ENCODE assay signal across 10 cellular contexts in genomic region chr1:225879521-225880209, GRCh38. TPM values are rescaled to one million over a fixed set of nuclear protein-coding genes. Genes with fewer than 3 reads are reported as not detected.
DNase-seq lines count a peak whose midpoint lies in the region; ATAC-seq and TF ChIP-seq lines count a peak whose summit lies in the region.
"Had no signal": no experiment of that assay in that cellular context is flagged by ENCODE, and none has a peak within 500 bp of the region (broad histone marks: within the 10 kb centered on the region; RNA-seq: fewer than 3 reads in every experiment).

No MANE protein-coding gene starts in this region.

- H3K27me3 Mint-ChIP-seq in activated CD4-positive, alpha-beta T cell treated with anti-CD3 and anti-CD28 coated beads, Interleukin-2, amount 10 ng/mL, durations not matched to agents 7 days and 5 days: peaks cover 5% of the 10 kb centered on the region
- H3K27me3 Mint-ChIP-seq in activated T-cell treated with anti-CD3 and anti-CD28 coated beads, Interleukin-2, amount 50 U/mL, for 72 hours (ENCODE audit: low read depth): no peaks in the 10 kb centered on the region
- no peaks in the 10 kb centered on the region for H3K27me3 Mint-ChIP-seq in stimulated activated naive B cell treated with anti-CD40 and anti-IgM and Interleukin-4, amounts not matched to agents 10 μg/mL and 1 μg/mL and 100 μg/mL, for 72 hours

- WGBS in trophoblast cell (ENCODE audit: extremely low coverage, insufficient coverage, insufficient read length): no CpG with 5 or more reads among the region's 8 CpGs

- H3K23ac ChIP-seq in trophoblast cell (ENCODE audit: low read length): no peak overlapping the region

- no peak overlapping the region for H2BK120ac ChIP-seq in trophoblast cell (ENCODE audit: insufficient read depth, low read length, poor library complexity)

- peaks cover 57% of the 10 kb centered on the region for H3K36me3 Mint-ChIP-seq in activated CD4-positive, alpha-beta T cell treated with anti-CD3 and anti-CD28 coated beads, Interleukin-2, amount 10 ng/mL, durations not matched to agents 7 days and 5 days (ENCODE audit: low read depth)
- peaks cover 4 to 8% of the 10 kb centered on the region in 2 donors for H3K36me3 Mint-ChIP-seq in activated T-cell treated with anti-CD3 and anti-CD28 coated beads, Interleukin-2, amount 50 U/mL, for 72 hours (ENCODE audit: insufficient read depth in 2 of 2)
- peaks cover 5 to 16% of the 10 kb centered on the region in 2 donors for H3K36me3 Mint-ChIP-seq in stimulated activated naive B cell treated with anti-CD40 and anti-IgM and Interleukin-4, amounts not matched to agents 10 μg/mL and 1 μg/mL and 100 μg/mL, for 72 hours

- H4K12ac ChIP-seq in trophoblast cell (ENCODE audit: low read depth, low read length): no peak overlapping the region

- H3K27ac ChIP-seq in thoracic aorta (peak overlapping the region; percentile 9 to 95), trophoblast cell (ENCODE audit: low read depth, low read length) (no peak overlapping the region)

- H3K36me3 ChIP-seq in thoracic aorta (peaks cover 8% of the 10 kb centered on the region), trophoblast cell (ENCODE audit: control insufficient read depth in 1 of 2, insufficient read depth in 2 of 2, low read length in 2 of 2) (peaks cover 0 to 3% of the 10 kb centered on the region in 2 experiments)

- H3K14ac ChIP-seq in trophoblast cell (ENCODE audit: low read length): no peak overlapping the region

- H3K27ac Mint-ChIP-seq in activated CD4-positive, alpha-beta T cell treated with anti-CD3 and anti-CD28 coated beads, Interleukin-2, amount 10 ng/mL, durations not matched to agents 7 days and 5 days: peak overlapping the region; percentile 91
- H3K27ac Mint-ChIP-seq in activated T-cell treated with anti-CD3 and anti-CD28 coated beads, Interleukin-2, amount 50 U/mL, for 72 hours: no peak overlapping the region
- no peak overlapping the region for H3K27ac Mint-ChIP-seq in stimulated activated naive B cell treated with anti-CD40 and anti-IgM and Interleukin-4, amounts not matched to agents 10 μg/mL and 1 μg/mL and 100 μg/mL, for 72 hours

- H3K18ac ChIP-seq in trophoblast cell (ENCODE audit: low read length): no peak overlapping the region

- H3K4me2 ChIP-seq in trophoblast cell (ENCODE audit: low read length): no peak overlapping the region

- H3K9me3 Mint-ChIP-seq in activated CD4-positive, alpha-beta T cell treated with anti-CD3 and anti-CD28 coated beads, Interleukin-2, amount 10 ng/mL, durations not matched to agents 7 days and 5 days: no peaks in the 10 kb centered on the region
- H3K9me3 Mint-ChIP-seq in activated T-cell treated with anti-CD3 and anti-CD28 coated beads, Interleukin-2, amount 50 U/mL, for 72 hours: no peaks in the 10 kb centered on the region
- H3K9me3 Mint-ChIP-seq in stimulated activated naive B cell treated with anti-CD40 and anti-IgM and Interleukin-4, amounts not matched to agents 10 μg/mL and 1 μg/mL and 100 μg/mL, for 72 hours: no peaks in the 10 kb centered on the region

- DNase-seq in activated CD4-positive, alpha-beta T cell treated with anti-CD3 and anti-CD28 coated beads, Interleukin-2, amount 10 ng/mL, durations not matched to agents 7 days and 5 days: peak; percentile 47
- no peak for DNase-seq in activated CD4-positive, alpha-beta T cell treated with anti-CD3 and anti-CD28 coated beads for 48 hours
- DNase-seq in activated T-cell treated with anti-CD3 and anti-CD28 coated beads, Interleukin-2, amount 50 U/mL, for 72 hours: peak in 1 of 2 donors; percentile 15
- DNase-seq in islet precursor cell (peak; percentile 55), thoracic aorta (ENCODE audit: low spot score) (no peak), kidney tubule cell (ENCODE audit: low spot score) (no peak), trophoblast cell (no peak)
- DNase-seq in stimulated activated naive B cell treated with anti-CD40 and anti-IgM and Interleukin-4, amounts not matched to agents 10 μg/mL and 1 μg/mL and 100 μg/mL, for 72 hours: no peak

- no peak overlapping the region for H2BK5ac ChIP-seq in trophoblast cell (ENCODE audit: low read depth, low read length, poor library complexity)

- H4K8ac ChIP-seq in trophoblast cell (ENCODE audit: low read depth, low read length): no peak overlapping the region

- H3K4me1 Mint-ChIP-seq in activated CD4-positive, alpha-beta T cell treated with anti-CD3 and anti-CD28 coated beads, Interleukin-2, amount 10 ng/mL, durations not matched to agents 7 days and 5 days: peaks cover 72% of the 10 kb centered on the region
- H3K4me1 Mint-ChIP-seq in activated T-cell treated with anti-CD3 and anti-CD28 coated beads, Interleukin-2, amount 50 U/mL, for 72 hours (ENCODE audit: low read depth): peaks cover 71% of the 10 kb centered on the region
- peaks cover 42 to 54% of the 10 kb centered on the region in 2 donors for H3K4me1 Mint-ChIP-seq in stimulated activated naive B cell treated with anti-CD40 and anti-IgM and Interleukin-4, amounts not matched to agents 10 μg/mL and 1 μg/mL and 100 μg/mL, for 72 hours

- H3K79me1 ChIP-seq in trophoblast cell (ENCODE audit: low read length): peaks cover 25% of the 10 kb centered on the region

- H3K4ac ChIP-seq in trophoblast cell (ENCODE audit: low read depth, low read length): no peak overlapping the region

- no peak for ATAC-seq in activated T-cell treated with anti-CD3 and anti-CD28 coated beads, Interleukin-2, amount 50 U/mL, for 72 hours (replicated peaks in 1 of 2)
- no peak for ATAC-seq in thoracic aorta (ENCODE audit: insufficient number of reproducible peaks, low FRiP score, low read depth)
- no peak for ATAC-seq in stimulated activated naive B cell treated with anti-CD40 and anti-IgM and Interleukin-4, amounts not matched to agents 10 μg/mL and 1 μg/mL and 100 μg/mL, for 72 hours (replicated peaks)

- H3K79me2 ChIP-seq in trophoblast cell (ENCODE audit: control insufficient read depth, insufficient read depth, low read length, poor library complexity): peaks cover 9% of the 10 kb centered on the region

- H3K27me3 ChIP-seq in thoracic aorta (replicated peaks; ENCODE audit: insufficient read depth): no peaks in the 10 kb centered on the region
- no peaks in the 10 kb centered on the region for H3K27me3 ChIP-seq in trophoblast cell (ENCODE audit: insufficient read depth, low read length)

- H4K91ac ChIP-seq in trophoblast cell (ENCODE audit: low read depth, low read length): no peak overlapping the region

- no peak for TF ChIP-seq CTCF in thoracic aorta (IDR thresholded peaks at IDR 0.05)

- no peak overlapping the region for H2BK12ac ChIP-seq in trophoblast cell (ENCODE audit: low read length)

- H3K4me3 ChIP-seq in thoracic aorta (no peak overlapping the region), trophoblast cell (ENCODE audit: low read depth, low read length) (no peak overlapping the region)

- no peak overlapping the region for H3K9ac ChIP-seq in trophoblast cell (ENCODE audit: low read length)

- H3K9me3 ChIP-seq in thoracic aorta: no peaks in the 10 kb centered on the region
- H3K9me3 ChIP-seq in trophoblast cell (ENCODE audit: insufficient read depth, low read depth, low read length): no peaks in the 10 kb centered on the region

- peak overlapping the region; percentile 90 for H3K4me3 Mint-ChIP-seq in activated CD4-positive, alpha-beta T cell treated with anti-CD3 and anti-CD28 coated beads, Interleukin-2, amount 10 ng/mL, durations not matched to agents 7 days and 5 days
- peak overlapping the region; percentile 87 to 96 for H3K4me3 Mint-ChIP-seq in activated T-cell treated with anti-CD3 and anti-CD28 coated beads, Interleukin-2, amount 50 U/mL, for 72 hours
- H3K4me3 Mint-ChIP-seq in stimulated activated naive B cell treated with anti-CD40 and anti-IgM and Interleukin-4, amounts not matched to agents 10 μg/mL and 1 μg/mL and 100 μg/mL, for 72 hours: peak overlapping the region in 1 of 2 donors; percentile 14

- H2AK5ac ChIP-seq in trophoblast cell (ENCODE audit: low read length): no peak overlapping the region

- POLR2A ChIA-PET in activated CD4-positive, alpha-beta T cell treated with anti-CD3 and anti-CD28 coated beads, Interleukin-2, amount 10 ng/mL, durations not matched to agents 7 days and 5 days (lab: Charles Lee): no interaction called here

- CTCF ChIA-PET in activated CD4-positive, alpha-beta T cell treated with anti-CD3 and anti-CD28 coated beads, Interleukin-2, amount 10 ng/mL, durations not matched to agents 7 days and 5 days (lab: Charles Lee): interaction anchor here (0.5 to 4.7 kb wide), 4 partner anchors 9 to 203 kb away, joined by 3 to 35 read pairs (median 6); no protein-coding TSS in a partner anchor

- H3K4me1 ChIP-seq in thoracic aorta (ENCODE audit: control insufficient read depth in 1 of 2, low read depth in 2 of 2) (peaks cover 39 to 54% of the 10 kb centered on the region in 2 donors), trophoblast cell (ENCODE audit: control insufficient read depth in 1 of 2, insufficient read depth in 2 of 2, low read length in 2 of 2) (peaks cover 25 to 26% of the 10 kb centered on the region in 2 experiments)

- H2AFZ ChIP-seq in trophoblast cell (ENCODE audit: insufficient read depth, low read length, poor library complexity): no peak overlapping the region

RNA-seq across cellular contexts. Expression of gene TMEM63A, which starts 2.5 kb away (rescaled TPM):
- 100 to 1,000 TPM; 197 to 211 TPM for total RNA-seq in activated CD4-positive, alpha-beta T cell treated with anti-CD3 and anti-CD28 coated beads, Interleukin-2, amount 10 ng/mL, durations not matched to agents 7 days and 5 days
- 10 to 100 TPM; 44.9 to 49.7 TPM for total RNA-seq in activated T-cell treated with anti-CD3 and anti-CD28 coated beads, Interleukin-2, amount 50 U/mL, for 72 hours
- 100 to 1,000 TPM in 1 of 2 donors, 10 to 100 TPM in 1; 75.1 to 105 TPM for total RNA-seq in thoracic aorta
- 25.6 and 26.7 TPM in 2 replicates for polyA plus RNA-seq in trophoblast cell (2013)

RNA-seq across cellular contexts. Expression of gene LEFTY1, which starts 9.3 kb away (rescaled TPM):
- not detected for total RNA-seq in activated CD4-positive, alpha-beta T cell treated with anti-CD3 and anti-CD28 coated beads, Interleukin-2, amount 10 ng/mL, durations not matched to agents 7 days and 5 days
- not detected for total RNA-seq in activated T-cell treated with anti-CD3 and anti-CD28 coated beads, Interleukin-2, amount 50 U/mL, for 72 hours
- total RNA-seq in thoracic aorta: not detected
- 0.18 and 0.22 TPM in 2 replicates for polyA plus RNA-seq in trophoblast cell (2013)
- total RNA-seq: NCI-H460, pulmonary artery endothelial cell had no signal

RNA-seq across cellular contexts. Expression of gene PYCR2, which starts 44.4 kb away (rescaled TPM):
- total RNA-seq in activated CD4-positive, alpha-beta T cell treated with anti-CD3 and anti-CD28 coated beads, Interleukin-2, amount 10 ng/mL, durations not matched to agents 7 days and 5 days: 100 to 1,000 TPM in 1 of 2 experiments, 10 to 100 TPM in 1; 98.1 to 120 TPM
- 100 to 1,000 TPM; 144 to 152 TPM for total RNA-seq in activated T-cell treated with anti-CD3 and anti-CD28 coated beads, Interleukin-2, amount 50 U/mL, for 72 hours
- total RNA-seq in thoracic aorta: 10 to 100 TPM; 46.6 to 50.2 TPM
- 26.5 and 28.3 TPM in 2 replicates for polyA plus RNA-seq in trophoblast cell (2013)

Comparison
In these comparisons a context has a peak if more than half of its experiments do, and no peak if none do; other contexts are left out.
1. DNase-seq: peak in activated CD4-positive, alpha-beta T cell treated with anti-CD3 and anti-CD28 coated beads, Interleukin-2, amount 10 ng/mL, durations not matched to agents 7 days and 5 days (single experiment) and islet precursor cell (single experiment); none in activated CD4-positive, alpha-beta T cell treated with anti-CD3 and anti-CD28 coated beads for 48 hours (single experiment), thoracic aorta (single experiment), kidney tubule cell (single experiment), trophoblast cell (0 of 2) and stimulated activated naive B cell treated with anti-CD40 and anti-IgM and Interleukin-4, amounts not matched to agents 10 μg/mL and 1 μg/mL and 100 μg/mL, for 72 hours (single experiment).